ENCODE assay signal across 5 cellular contexts in genomic region chr22:22289666-22290065, GRCh38. TPM values are rescaled to one million over a fixed set of nuclear protein-coding genes. Genes with fewer than 3 reads are reported as not detected.
"Had no signal": no experiment of that assay in that cellular context is flagged by ENCODE, and none has a peak within 500 bp of the region (broad histone marks: within the 10 kb centered on the region; RNA-seq: fewer than 3 reads in every experiment).

No MANE protein-coding gene starts in this region.

RNA-seq across cellular contexts. Expression of gene VPREB1, which starts 45.1 kb away (rescaled TPM):
- total RNA-seq: HepG2, HT-29, HT1080, IMR-90, K562 had no signal
- polyA plus RNA-seq: HepG2, IMR-90, K562 had no signal
